Comparison of ENCODE assay signal across 8 cellular contexts in genomic region chr7:66627151-66627681, GRCh38. TPM values are rescaled to one million over a fixed set of nuclear protein-coding genes. Genes with fewer than 3 reads are reported as not detected.
DNase-seq lines count a peak whose midpoint lies in the region; ATAC-seq, FAIRE-seq and TF ChIP-seq lines count a peak whose summit lies in the region.

No MANE protein-coding gene starts in this region.

- no peaks in the 10 kb centered on the region for H3K9me3 Mint-ChIP-seq in T-cell

- H3K27ac ChIP-seq in heart right ventricle: peak overlapping the region in 6 of 10 donors; percentile 6 to 98 (median 96)
- peak overlapping the region; percentile 96 to 98 for H3K27ac ChIP-seq in uterus

- intact Hi-C loops in heart right ventricle (cut with DNase I): loop anchor here in 4 of 10 donors (5.0 kb wide), 1 partner anchor 35 kb away; no protein-coding TSS in a partner anchor
- intact Hi-C loops in Right ventricle myocardium inferior (cut with DNase I): loop anchor here (5.0 to 10.0 kb wide), 2 partner anchors 70 to 218 kb away; no protein-coding TSS in a partner anchor
- intact Hi-C loops in left colon (cut with DNase I, micrococcal nuclease): no loop called here
- intact Hi-C loops in uterus (cut with DNase I; ENCODE audit: low total_unique reads): loop anchor here (10.0 kb wide), 1 partner anchor 72 kb away; no protein-coding TSS in a partner anchor

- H3K27ac Mint-ChIP-seq in T-cell: peak overlapping the region; percentile 51 to 74

- H3K4me1 ChIP-seq in heart right ventricle (peaks cover 0 to 36% (median 19%) of the 10 kb centered on the region in 9 donors), uterus (peaks cover 0 to 11% of the 10 kb centered on the region in 2 donors)

- H3K4me3 ChIP-seq in heart right ventricle: peak overlapping the region in 5 of 10 donors; percentile 72 to 95 (median 80)
- peak overlapping the region in 1 of 2 donors; percentile 57 for H3K4me3 ChIP-seq in uterus
- no peak overlapping the region for H3K4me3 ChIP-seq in MG63

- H3K4me1 Mint-ChIP-seq in T-cell: peaks cover 31 to 37% (median 35%) of the 10 kb centered on the region in 3 donors

- no peaks in the 10 kb centered on the region for H3K36me3 Mint-ChIP-seq in T-cell

- CTCF ChIA-PET in T-cell (lab: Charles Lee): interaction anchor here (0.6 to 1.3 kb wide), 3 partner anchors 19 to 119 kb away, joined by 4 to 5 read pairs (median 4); no protein-coding TSS in a partner anchor

- DNase-seq in heart right ventricle (no peak), Right ventricle myocardium inferior (ENCODE audit: missing footprints) (no peak), T-cell (no peak), left colon (peak; percentile 8 to 38), uterus (peak; percentile 54 to 85), HTR-8/SVneo (ENCODE audit: insufficient read length, low spot score) (no peak), MG63 (no peak), putamen (ENCODE audit: low spot score) (no peak)

- no peak for TF ChIP-seq CTCF in heart right ventricle (IDR thresholded peaks at IDR 0.05)
- TF ChIP-seq CTCF in uterus (IDR thresholded peaks at IDR 0.05): no peak

- no peaks in the 10 kb centered on the region for H3K27me3 ChIP-seq in heart right ventricle
- H3K27me3 ChIP-seq in uterus: no peaks in the 10 kb centered on the region
- no peaks in the 10 kb centered on the region for H3K27me3 ChIP-seq in MG63

- H3K9me3 ChIP-seq in heart right ventricle: no peaks in the 10 kb centered on the region
- H3K9me3 ChIP-seq in uterus: no peaks in the 10 kb centered on the region
- H3K9me3 ChIP-seq in MG63: no peaks in the 10 kb centered on the region

- 58 to 61% methylated on average over 10 of the region's 10 CpGs for WGBS in heart right ventricle, 2 donors

- POLR2A ChIA-PET in T-cell (lab: Charles Lee): interaction anchor here (0.6 to 2.5 kb wide), 7 partner anchors 37 to 217 kb away, joined by 3 to 14 read pairs (median 4); no protein-coding TSS in a partner anchor

- H3K4me3 Mint-ChIP-seq in T-cell: peak overlapping the region; percentile 66 to 75 (median 71)

- no peaks in the 10 kb centered on the region for H3K27me3 Mint-ChIP-seq in T-cell

- ATAC-seq in heart right ventricle (no peak), Right ventricle myocardium inferior (no peak), T-cell (replicated peaks in 1 of 4) (no peak), left colon (no peak)

- TF ChIP-seq POLR2A in uterus (IDR thresholded peaks at IDR 0.05): peak in 1 of 2 donors; percentile 47

- no peak for FAIRE-seq in HTR-8/SVneo (lab: Jason Lieb, UNC)

- H3K36me3 ChIP-seq in heart right ventricle: peaks cover 0 to 7% (median 0%) of the 10 kb centered on the region in 9 donors
- no peaks in the 10 kb centered on the region for H3K36me3 ChIP-seq in uterus
- no peaks in the 10 kb centered on the region for H3K36me3 ChIP-seq in MG63

RNA-seq across cellular contexts. Expression of gene KCTD7, which starts 1.5 kb away (rescaled TPM):
- total RNA-seq in heart right ventricle (10 to 100 TPM in 3 of 10 donors, 1 to 10 TPM in 7; 7.3 to 13.6 (median 9.1) TPM), Right ventricle myocardium inferior (7.8 TPM), T-cell (10 to 100 TPM; 23.1 to 44.3 (median 39.3) TPM), left colon (1 to 10 TPM; 5.6 to 8.6 TPM), uterus (10 to 100 TPM in 3 of 4 donors, 1 to 10 TPM in 1; 8.7 to 23.5 (median 17.8) TPM)
- polyA plus RNA-seq in heart right ventricle: 1 to 10 TPM; 6.7 to 7.4 TPM
- 3.0 and 18.5 TPM in 2 replicates for total RNA-seq in MG63 (2014; rRNA removed; shearing (Covaris generic); ENCODE audit: low replicate concordance)

Comparison
In these comparisons a context has a peak if more than half of its experiments do, and no peak if none do; other contexts are left out.
1. DNase-seq: peak in left colon (2 of 2) and uterus (2 of 2); none in heart right ventricle (0 of 2), Right ventricle myocardium inferior (single experiment), T-cell (0 of 34), HTR-8/SVneo (single experiment), MG63 (single experiment) and putamen (single experiment).
2. intact Hi-C loops: an anchor here in Right ventricle myocardium inferior (5.0 to 10.0 kb wide) and uterus (10.0 kb wide); none called in left colon.